1 cellular context compared by ENCODE assay signal in the genomic region with DNA sequence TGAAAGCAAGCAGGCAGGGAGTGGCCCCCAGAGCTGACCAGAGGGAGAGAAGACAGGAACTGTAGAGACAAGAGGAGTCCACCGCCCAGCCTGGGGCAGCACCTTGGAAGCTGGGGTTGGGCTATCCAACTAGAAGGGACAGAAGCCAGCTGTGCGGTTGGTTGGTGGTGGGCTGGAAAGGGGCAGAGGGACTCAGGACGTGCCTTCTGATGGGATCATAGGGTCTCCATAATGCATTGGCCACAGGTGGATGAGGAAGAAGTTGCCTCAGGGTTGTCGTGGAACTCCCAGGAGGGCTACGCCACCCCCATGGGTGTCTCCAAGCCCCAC.
TF ChIP-seq lines count a peak whose summit lies in the region.

No MANE protein-coding gene starts in this region.

TF ChIP-seq in HepG2, 621 proteins besides CTCF, POLR2A, EP300 and RAD21:
- TF ChIP-seq, protein P1, sequence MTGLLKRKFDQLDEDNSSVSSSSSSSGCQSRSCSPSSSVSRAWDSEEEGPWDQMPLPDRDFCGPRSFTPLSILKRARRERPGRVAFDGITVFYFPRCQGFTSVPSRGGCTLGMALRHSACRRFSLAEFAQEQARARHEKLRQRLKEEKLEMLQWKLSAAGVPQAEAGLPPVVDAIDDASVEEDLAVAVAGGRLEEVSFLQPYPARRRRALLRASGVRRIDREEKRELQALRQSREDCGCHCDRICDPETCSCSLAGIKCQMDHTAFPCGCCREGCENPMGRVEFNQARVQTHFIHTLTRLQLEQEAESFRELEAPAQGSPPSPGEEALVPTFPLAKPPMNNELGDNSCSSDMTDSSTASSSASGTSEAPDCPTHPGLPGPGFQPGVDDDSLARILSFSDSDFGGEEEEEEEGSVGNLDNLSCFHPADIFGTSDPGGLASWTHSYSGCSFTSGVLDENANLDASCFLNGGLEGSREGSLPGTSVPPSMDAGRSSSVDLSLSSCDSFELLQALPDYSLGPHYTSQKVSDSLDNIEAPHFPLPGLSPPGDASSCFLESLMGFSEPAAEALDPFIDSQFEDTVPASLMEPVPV (CRISPR knock-in tag; IDR thresholded peaks at IDR 0.05): no peak
- TF ChIP-seq JUND (CRISPR knock-in tag; IDR thresholded peaks at IDR 0.05): no peak
- TF ChIP-seq, protein P2, sequence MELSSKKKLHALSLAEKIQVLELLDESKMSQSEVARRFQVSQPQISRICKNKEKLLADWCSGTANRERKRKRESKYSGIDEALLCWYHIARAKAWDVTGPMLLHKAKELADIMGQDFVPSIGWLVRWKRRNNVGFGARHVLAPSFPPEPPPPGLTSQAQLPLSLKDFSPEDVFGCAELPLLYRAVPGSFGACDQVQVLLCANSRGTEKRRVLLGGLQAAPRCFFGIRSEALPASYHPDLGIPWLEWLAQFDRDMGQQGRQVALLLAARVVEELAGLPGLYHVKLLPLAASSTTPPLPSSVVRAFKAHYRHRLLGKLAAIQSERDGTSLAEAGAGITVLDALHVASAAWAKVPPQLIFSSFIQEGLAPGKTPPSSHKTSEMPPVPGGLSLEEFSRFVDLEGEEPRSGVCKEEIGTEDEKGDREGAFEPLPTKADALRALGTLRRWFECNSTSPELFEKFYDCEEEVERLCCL (CRISPR knock-in tag; IDR thresholded peaks at IDR 0.05; ENCODE audit: borderline replicate concordance): no peak
- no peak for TF ChIP-seq ZFP90 (CRISPR knock-in tag; IDR thresholded peaks at IDR 0.05; ENCODE audit: borderline replicate concordance)
- no peak for TF ChIP-seq ZNF230 (CRISPR knock-in tag; IDR thresholded peaks at IDR 0.05)
- TF ChIP-seq GATAD1 (CRISPR knock-in tag; IDR thresholded peaks at IDR 0.05): no peak
- no peak for TF ChIP-seq ZNF234 (CRISPR knock-in tag; conservative IDR thresholded peaks at IDR 0.05)
- no peak for TF ChIP-seq MED13 (CRISPR knock-in tag; IDR thresholded peaks at IDR 0.05)
- TF ChIP-seq, protein P3, sequence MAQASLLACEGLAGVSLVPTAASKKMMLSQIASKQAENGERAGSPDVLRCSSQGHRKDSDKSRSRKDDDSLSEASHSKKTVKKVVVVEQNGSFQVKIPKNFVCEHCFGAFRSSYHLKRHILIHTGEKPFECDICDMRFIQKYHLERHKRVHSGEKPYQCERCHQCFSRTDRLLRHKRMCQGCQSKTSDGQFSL (CRISPR knock-in tag; IDR thresholded peaks at IDR 0.05): no peak
- TF ChIP-seq FOSL2 (CRISPR knock-in tag; IDR thresholded peaks at IDR 0.05): no peak
